ENCODE assay signal across 28 cellular contexts in genomic region chr22:41062146-41062545, GRCh38. TPM values are rescaled to one million over a fixed set of nuclear protein-coding genes. Genes with fewer than 3 reads are reported as not detected.
DNase-seq lines count a peak whose midpoint lies in the region; ATAC-seq and TF ChIP-seq lines count a peak whose summit lies in the region.
"Had no signal": no experiment of that assay in that cellular context is flagged by ENCODE, and none has a peak within 500 bp of the region (broad histone marks: within the 10 kb centered on the region; RNA-seq: fewer than 3 reads in every experiment).

No MANE protein-coding gene starts in this region.

- no peak for ATAC-seq in sciatic nerve

- no peak for TF ChIP-seq EP300 in tibial nerve (IDR thresholded peaks at IDR 0.05)

- peak overlapping the region; percentile 75 for H3K56ac ChIP-seq in mesendoderm (ENCODE audit: low read length)

- H3K9me3 ChIP-seq in tibial nerve, result no peaks in the 10 kb centered on the region
- H3K9me3 ChIP-seq: HAP-1, SJSA1 had no signal

- peak overlapping the region; percentile 22 for H3K18ac ChIP-seq in mesendoderm (ENCODE audit: low read length)

- H3K23ac ChIP-seq in mesendoderm (ENCODE audit: low read length), result no peak overlapping the region

- H3K79me2 ChIP-seq in mesendoderm (ENCODE audit: control insufficient read depth, insufficient read depth, low read length), result no peaks in the 10 kb centered on the region

- H3K4ac ChIP-seq in mesendoderm (ENCODE audit: low read depth, low read length), result no peak overlapping the region

- no peak for TF ChIP-seq POLR2A in tibial nerve (IDR thresholded peaks at IDR 0.05)

- no peak overlapping the region for H3K4me3 Mint-ChIP-seq in dendritic cell treated with granulocyte-macrophage colony-stimulating factor and Interleukin-4, amounts not matched to agents 40 ng/mL and 50 ng/mL, for 4 days
- H3K4me3 Mint-ChIP-seq in activated naive CD8-positive, alpha-beta T cell treated with anti-CD3 and anti-CD28 coated beads for 36 hours, result no peak overlapping the region
- H3K4me3 Mint-ChIP-seq: B cell; CD8-positive, alpha-beta memory T cell had no signal

- H4K8ac ChIP-seq in mesendoderm (ENCODE audit: low read depth, low read length), result no peak overlapping the region

- H3K79me1 ChIP-seq in mesendoderm (ENCODE audit: low read length), result no peaks in the 10 kb centered on the region

- H3K36me3 Mint-ChIP-seq in dendritic cell treated with granulocyte-macrophage colony-stimulating factor and Interleukin-4, amounts not matched to agents 40 ng/mL and 50 ng/mL, for 4 days (ENCODE audit: low read depth), result no peaks in the 10 kb centered on the region
- H3K36me3 Mint-ChIP-seq in activated naive CD8-positive, alpha-beta T cell treated with anti-CD3 and anti-CD28 coated beads for 36 hours, result no peaks in the 10 kb centered on the region
- H3K36me3 Mint-ChIP-seq: CD8-positive, alpha-beta memory T cell had no signal

- H3K4me3 ChIP-seq in mesendoderm (ENCODE audit: low read length), result no peak overlapping the region
- no peak overlapping the region for H3K4me3 ChIP-seq in tibial nerve
- H3K4me3 ChIP-seq: HAP-1, SJSA1 had no signal

- DNase-seq in NCI-H82 (lab: John Stamatoyannopoulos, UW), result peak; percentile 34
- DNase-seq in NCI-H82 treated with DMSO at 0.1 percent for 48 hours (lab: John Stamatoyannopoulos, UW; ENCODE audit: unreplicated experiment), result no peak
- DNase-seq in mesendoderm, result peak; percentile 96
- DNase-seq in globus pallidus (ENCODE audit: low spot score), result no peak
- no peak for DNase-seq in tibial nerve (ENCODE audit: low spot score in 2 of 2)
- no peak for DNase-seq in sciatic nerve (ENCODE audit: low spot score)
- no peak for DNase-seq in activated naive CD8-positive, alpha-beta T cell treated with anti-CD3 and anti-CD28 coated beads for 36 hours
- DNase-seq: CD8-positive, alpha-beta memory T cell; DMS 273 treated with DMSO at 0.1 percent for 48 hours; DMS79; GF-D8; NCI-H1092; NCI-H1417 treated with DMSO at 0.1 percent for 48 hours; NCI-H187; NCI-H2081 treated with DMSO at 0.1 percent for 48 hours; NCI-H2171; NCI-H345; NCI-H510A treated with DMSO at 0.1 percent for 48 hours; NK-92 treated with Interleukin-12 subunit alpha and Interleukin-12 subunit beta, amount 100 ng/mL, for 24 hours; Right ventricle myocardium superior; RPMI8226 had no signal

- H3K9ac ChIP-seq in mesendoderm (ENCODE audit: low read length), result no peak overlapping the region

- H3K36me3 ChIP-seq in mesendoderm (ENCODE audit: control insufficient read depth, insufficient read depth, low read length) (no peaks in the 10 kb centered on the region), tibial nerve (no peaks in the 10 kb centered on the region)
- H3K36me3 ChIP-seq: HAP-1, SJSA1 had no signal

- peak overlapping the region; percentile 69 for H2BK5ac ChIP-seq in mesendoderm (ENCODE audit: low read length)

- no peak overlapping the region for H2BK15ac ChIP-seq in mesendoderm (replicated peaks; ENCODE audit: low read depth)

- no peaks in the 10 kb centered on the region for H3K27me3 Mint-ChIP-seq in dendritic cell treated with granulocyte-macrophage colony-stimulating factor and Interleukin-4, amounts not matched to agents 40 ng/mL and 50 ng/mL, for 4 days
- H3K27me3 Mint-ChIP-seq in activated naive CD8-positive, alpha-beta T cell treated with anti-CD3 and anti-CD28 coated beads for 36 hours, result no peaks in the 10 kb centered on the region
- H3K27me3 Mint-ChIP-seq: B cell; CD8-positive, alpha-beta memory T cell had no signal

- intact Hi-C loops in dendritic cell treated with granulocyte-macrophage colony-stimulating factor and Interleukin-4, amounts not matched to agents 40 ng/mL and 50 ng/mL, for 4 days (cut with micrococcal nuclease), result no loop called here
- intact Hi-C loops in sciatic nerve (cut with DNase I), result no loop called here

- no peak for TF ChIP-seq CTCF in tibial nerve (IDR thresholded peaks at IDR 0.05)

- H2BK120ac ChIP-seq in mesendoderm (ENCODE audit: low read depth, low read length), result peak overlapping the region; percentile 95

- no peak overlapping the region for H2AK5ac ChIP-seq in mesendoderm (ENCODE audit: low read length)

- no peaks in the 10 kb centered on the region for H3K27me3 ChIP-seq in mesendoderm (ENCODE audit: insufficient read depth, low read length, poor library complexity)
- no peaks in the 10 kb centered on the region for H3K27me3 ChIP-seq in tibial nerve
- H3K27me3 ChIP-seq: SJSA1 had no signal

- no peaks in the 10 kb centered on the region for H3K9me3 Mint-ChIP-seq in dendritic cell treated with granulocyte-macrophage colony-stimulating factor and Interleukin-4, amounts not matched to agents 40 ng/mL and 50 ng/mL, for 4 days
- no peaks in the 10 kb centered on the region for H3K9me3 Mint-ChIP-seq in activated naive CD8-positive, alpha-beta T cell treated with anti-CD3 and anti-CD28 coated beads for 36 hours
- H3K9me3 Mint-ChIP-seq: CD8-positive, alpha-beta memory T cell had no signal

- no peak overlapping the region for H3K4me2 ChIP-seq in mesendoderm (ENCODE audit: low read length)

- peak overlapping the region; percentile 94 for H3K27ac ChIP-seq in mesendoderm (ENCODE audit: low read depth, low read length)
- H3K27ac ChIP-seq in tibial nerve, result no peak overlapping the region
- H3K27ac ChIP-seq: 22Rv1, C4-2B, HL-60, SJSA1 had no signal

- WGBS in mesendoderm (ENCODE audit: extremely low coverage, insufficient coverage, low lambda C conversion rate), result no CpG with 5 or more reads among the region's 6 CpGs
- WGBS in tibial nerve, 2 donors, result 47 to 62% methylated on average over 6 of the region's 6 CpGs

- H4K5ac ChIP-seq in mesendoderm (ENCODE audit: low read length), result no peak overlapping the region

- H3K27ac Mint-ChIP-seq in dendritic cell treated with granulocyte-macrophage colony-stimulating factor and Interleukin-4, amounts not matched to agents 40 ng/mL and 50 ng/mL, for 4 days, result peak overlapping the region; percentile 53
- no peak overlapping the region for H3K27ac Mint-ChIP-seq in activated naive CD8-positive, alpha-beta T cell treated with anti-CD3 and anti-CD28 coated beads for 36 hours
- H3K27ac Mint-ChIP-seq: B cell; CD8-positive, alpha-beta memory T cell had no signal

- H3K4me1 ChIP-seq in mesendoderm (ENCODE audit: control insufficient read depth, low read depth, low read length) (peaks cover 3% of the 10 kb centered on the region), tibial nerve (no peaks in the 10 kb centered on the region)
- H3K4me1 ChIP-seq: SJSA1 had no signal

- H3K4me1 Mint-ChIP-seq in dendritic cell treated with granulocyte-macrophage colony-stimulating factor and Interleukin-4, amounts not matched to agents 40 ng/mL and 50 ng/mL, for 4 days (ENCODE audit: low read depth), result peaks cover 6% of the 10 kb centered on the region
- H3K4me1 Mint-ChIP-seq in activated naive CD8-positive, alpha-beta T cell treated with anti-CD3 and anti-CD28 coated beads for 36 hours, result no peaks in the 10 kb centered on the region
- H3K4me1 Mint-ChIP-seq: CD8-positive, alpha-beta memory T cell had no signal

RNA-seq across cellular contexts. Expression of gene EP300, which starts 30.2 kb away (rescaled TPM):
- 46.5 TPM for polyA plus RNA-seq in mesendoderm (2013, experiment 1 of 2)
- 46.2 TPM for polyA plus RNA-seq in mesendoderm (2013, experiment 2 of 2)
- total RNA-seq in tibial nerve (10 to 100 TPM; 75.8 to 97.7 (median 87.7) TPM), sciatic nerve (84.3 TPM)
- 10 to 100 TPM; 38.5 to 39.5 TPM for total RNA-seq in activated naive CD8-positive, alpha-beta T cell treated with anti-CD3 and anti-CD28 coated beads for 36 hours

Comparison
In these comparisons a context has a peak if more than half of its experiments do, and no peak if none do; other contexts are left out.
1. DNase-seq: peak in NCI-H82 (single experiment) and mesendoderm (single experiment); none in NCI-H82 treated with DMSO at 0.1 percent for 48 hours (single experiment), globus pallidus (single experiment), tibial nerve (0 of 2), sciatic nerve (single experiment) and activated naive CD8-positive, alpha-beta T cell treated with anti-CD3 and anti-CD28 coated beads for 36 hours (single experiment).